In genomic region chr14:103562135-103562384, GRCh38 we compare ENCODE assay signal across 8 cellular contexts. TPM values are rescaled to one million over a fixed set of nuclear protein-coding genes. Genes with fewer than 3 reads are reported as not detected.
A peak's percentile ranks its signal among the peaks of the same experiment; 100 is the strongest.
DNase-seq lines count a peak whose midpoint lies in the region; ATAC-seq and TF ChIP-seq lines count a peak whose summit lies in the region.

No MANE protein-coding gene starts in this region.

- no peak for TF ChIP-seq CTCF in HEK293 (tag by site-specific recombination; IDR thresholded peaks at IDR 0.05)
- TF ChIP-seq CTCF in foreskin keratinocyte (conservative IDR thresholded peaks at IDR 0.05) = no peak
- TF ChIP-seq CTCF in gastrocnemius medialis (IDR thresholded peaks at IDR 0.05 in 4 of 5, conservative IDR thresholded peaks at IDR 0.05 in 1 of 5) = no peak

- CTCF ChIA-PET in HEK293 (lab: Yijun Ruan, JAX) = interaction anchor here (2.4 kb wide), 1 partner anchor 15 kb away, joined by 11 read pairs; no protein-coding TSS in a partner anchor

- peak overlapping the region; percentile 96 for H3K27ac ChIP-seq in HEK293 (ENCODE audit: extremely low read depth, low read depth, low read length)
- H3K27ac ChIP-seq in foreskin keratinocyte = peak overlapping the region; percentile 99
- H3K27ac ChIP-seq in gastrocnemius medialis = peak overlapping the region; percentile 88 to 97 (median 92)

- no peaks in the 10 kb centered on the region for H3K27me3 ChIP-seq in foreskin keratinocyte
- no peaks in the 10 kb centered on the region for H3K27me3 ChIP-seq in gastrocnemius medialis

- ATAC-seq in foreskin keratinocyte (peak; percentile 53), gastrocnemius medialis (no peak), esophagus mucosa (no peak)

- H3K4me3 ChIP-seq in HEK293 (ENCODE audit: low read depth, low read length) (peak overlapping the region; percentile 100), gastrocnemius medialis (peak overlapping the region; percentile 80 to 99 (median 92))

- H3K4me1 Mint-ChIP-seq in T-helper 2 cell treated with Interferon-gamma antibody and Interleukin-4, amounts not matched to agents 5 μg/mL and 100 μg/mL, for 36 hours (ENCODE audit: low read depth) = peaks cover 38% of the 10 kb centered on the region

- peak; percentile 46 for DNase-seq in COR-L47 (lab: John Stamatoyannopoulos, UW)
- DNase-seq in T-helper 2 cell treated with Interferon-gamma antibody and Interleukin-4, amounts not matched to agents 5 μg/mL and 100 μg/mL, for 36 hours (ENCODE audit: low spot score) = no peak
- no peak for DNase-seq in foreskin keratinocyte
- DNase-seq in gastrocnemius medialis = peak in 1 of 2 donors; percentile 46
- no peak for DNase-seq in NCI-H146 treated with DMSO at 0.1 percent for 48 hours (lab: John Stamatoyannopoulos, UW; ENCODE audit: unreplicated experiment)
- no peak for DNase-seq in NCI-H1930 (lab: John Stamatoyannopoulos, UW)

- peak overlapping the region; percentile 88 for H3K27ac Mint-ChIP-seq in T-helper 2 cell treated with Interferon-gamma antibody and Interleukin-4, amounts not matched to agents 5 μg/mL and 100 μg/mL, for 36 hours

- H3K36me3 ChIP-seq in HEK293 (ENCODE audit: control insufficient read depth in 2 of 2, insufficient read depth in 1 of 2, low read length in 2 of 2) = peaks cover 16 to 21% of the 10 kb centered on the region in 2 experiments
- peaks cover 0 to 22% of the 10 kb centered on the region in 2 donors for H3K36me3 ChIP-seq in gastrocnemius medialis

- in situ Hi-C loops in gastrocnemius medialis (cut with MboI; ENCODE audit: low sequenced_read_pairs in 4 of 4) = loop anchor here in 1 of 4 donors (25.0 kb wide), 1 partner anchor 350 kb away; a partner anchor contains a TSS

- H3K36me3 Mint-ChIP-seq in T-helper 2 cell treated with Interferon-gamma antibody and Interleukin-4, amounts not matched to agents 5 μg/mL and 100 μg/mL, for 36 hours (ENCODE audit: low read depth) = peaks cover 33% of the 10 kb centered on the region

- no peaks in the 10 kb centered on the region for H3K27me3 Mint-ChIP-seq in T-helper 2 cell treated with Interferon-gamma antibody and Interleukin-4, amounts not matched to agents 5 μg/mL and 100 μg/mL, for 36 hours (ENCODE audit: low read depth)

- intact Hi-C loops in gastrocnemius medialis (cut with DNase I; ENCODE audit: low total_unique reads) = loop anchor here (2.0 to 5.0 kb wide), 3 partner anchors 67 to 285 kb away; partner anchors contain the start of genes KLC1, PPP1R13B, XRCC3 and ZFYVE21

- H3K4me3 Mint-ChIP-seq in T-helper 2 cell treated with Interferon-gamma antibody and Interleukin-4, amounts not matched to agents 5 μg/mL and 100 μg/mL, for 36 hours = peak overlapping the region; percentile 95

- TF ChIP-seq POLR2A in gastrocnemius medialis (IDR thresholded peaks at IDR 0.05) = no peak

- H3K9me3 ChIP-seq in HEK293 (ENCODE audit: control insufficient read depth, insufficient read depth, low read depth, low read length) (no peaks in the 10 kb centered on the region), gastrocnemius medialis (no peaks in the 10 kb centered on the region)

- H3K4me1 ChIP-seq in HEK293 (ENCODE audit: control insufficient read depth, insufficient read depth, low read length) = peaks cover 36% of the 10 kb centered on the region
- peaks cover 6% of the 10 kb centered on the region for H3K4me1 ChIP-seq in foreskin keratinocyte
- peaks cover 57 to 68% of the 10 kb centered on the region in 2 donors for H3K4me1 ChIP-seq in gastrocnemius medialis

- H3K9me3 Mint-ChIP-seq in T-helper 2 cell treated with Interferon-gamma antibody and Interleukin-4, amounts not matched to agents 5 μg/mL and 100 μg/mL, for 36 hours = no peaks in the 10 kb centered on the region

- POLR2A ChIA-PET in HEK293 (lab: Yijun Ruan, JAX) = interaction anchor here (0.5 to 2.5 kb wide), 8 partner anchors 9 to 228 kb away, joined by 3 to 8 read pairs (median 4); partner anchors contain the start of genes CKB, EIF5, TRMT61A and XRCC3

TF ChIP-seq in HEK293, 187 proteins besides CTCF, POLR2A, EP300 and RAD21 (continues in another document):
- TF ChIP-seq SP3 (tag by site-specific recombination; IDR thresholded peaks at IDR 0.05) (0 out of 2 replicates have a peak, but pooled peaks have one; percentile 3), ZNF10 (tag by site-specific recombination; IDR thresholded peaks at IDR 0.05) (peak; percentile 54; the same call in 1 of the 2 replicates), ZNF324 (tag by site-specific recombination; IDR thresholded peaks at IDR 0.05) (no peak), PRDM10 (tag by site-specific recombination; IDR thresholded peaks at IDR 0.05) (0 out of 2 replicates have a peak, but pooled peaks have one; percentile 60), PBX3 (CRISPR knock-in tag; IDR thresholded peaks at IDR 0.05) (no peak), ZBTB1 (tag by site-specific recombination; IDR thresholded peaks at IDR 0.05) (no peak), PATZ1 (tag by site-specific recombination; IDR thresholded peaks at IDR 0.05) (peak; percentile 46; the same call in 1 of the 2 replicates), OSR2 (tag by site-specific recombination; IDR thresholded peaks at IDR 0.05) (peak; percentile 24; the same call in 1 of the 2 replicates), ZBTB17 (tag by site-specific recombination; IDR thresholded peaks at IDR 0.05) (0 out of 2 replicates have a peak, but pooled peaks have one; percentile 21), ZBTB20 (tag by site-specific recombination; IDR thresholded peaks at IDR 0.05) (peak; percentile 78; the same call in 1 of the 2 replicates), ZNF629 (tag by site-specific recombination; IDR thresholded peaks at IDR 0.05) (0 out of 2 replicates have a peak, but pooled peaks have one; percentile 7)

RNA-seq across cellular contexts. Expression of gene BAG5, which starts 0.4 kb away (rescaled TPM):
- 25.7 and 28.0 TPM in 2 replicates for total RNA-seq in foreskin keratinocyte
- polyA plus RNA-seq in foreskin keratinocyte = 9.0 and 11.1 TPM in 2 replicates
- total RNA-seq in gastrocnemius medialis = 10 to 100 TPM; 16.9 to 22.6 (median 21.0) TPM
- total RNA-seq in esophagus mucosa = 23.6 TPM

RNA-seq across cellular contexts. Expression of gene COA8, which starts 0.7 kb away (rescaled TPM):
- total RNA-seq in foreskin keratinocyte (46.2 and 46.5 TPM in 2 replicates), gastrocnemius medialis (100 to 1,000 TPM in 1 of 4 donors, 10 to 100 TPM in 3; 56.7 to 111 (median 71.7) TPM), esophagus mucosa (30.3 TPM)
- 76.4 and 88.0 TPM in 2 replicates for polyA plus RNA-seq in foreskin keratinocyte

RNA-seq across cellular contexts. Expression of gene TRMT61A, which starts 33.1 kb away (rescaled TPM):
- 12.0 and 14.1 TPM in 2 replicates for total RNA-seq in foreskin keratinocyte
- polyA plus RNA-seq in foreskin keratinocyte = 13.8 and 14.9 TPM in 2 replicates
- total RNA-seq in gastrocnemius medialis = 10 to 100 TPM in 1 of 4 donors, 1 to 10 TPM in 3; 8.3 to 11.0 (median 9.6) TPM
- 6.1 TPM for total RNA-seq in esophagus mucosa

RNA-seq across cellular contexts. Expression of gene CKB, which starts 39.4 kb away (rescaled TPM):
- total RNA-seq in foreskin keratinocyte (1.8 and 4.1 TPM in 2 replicates), gastrocnemius medialis (100 to 1,000 TPM in 1 of 4 donors, 10 to 100 TPM in 3; 20.7 to 110 (median 43.4) TPM), esophagus mucosa (17.8 TPM)
- 4.4 and 7.1 TPM in 2 replicates for polyA plus RNA-seq in foreskin keratinocyte
